1 cellular context compared by ENCODE assay signal in the genomic region with DNA sequence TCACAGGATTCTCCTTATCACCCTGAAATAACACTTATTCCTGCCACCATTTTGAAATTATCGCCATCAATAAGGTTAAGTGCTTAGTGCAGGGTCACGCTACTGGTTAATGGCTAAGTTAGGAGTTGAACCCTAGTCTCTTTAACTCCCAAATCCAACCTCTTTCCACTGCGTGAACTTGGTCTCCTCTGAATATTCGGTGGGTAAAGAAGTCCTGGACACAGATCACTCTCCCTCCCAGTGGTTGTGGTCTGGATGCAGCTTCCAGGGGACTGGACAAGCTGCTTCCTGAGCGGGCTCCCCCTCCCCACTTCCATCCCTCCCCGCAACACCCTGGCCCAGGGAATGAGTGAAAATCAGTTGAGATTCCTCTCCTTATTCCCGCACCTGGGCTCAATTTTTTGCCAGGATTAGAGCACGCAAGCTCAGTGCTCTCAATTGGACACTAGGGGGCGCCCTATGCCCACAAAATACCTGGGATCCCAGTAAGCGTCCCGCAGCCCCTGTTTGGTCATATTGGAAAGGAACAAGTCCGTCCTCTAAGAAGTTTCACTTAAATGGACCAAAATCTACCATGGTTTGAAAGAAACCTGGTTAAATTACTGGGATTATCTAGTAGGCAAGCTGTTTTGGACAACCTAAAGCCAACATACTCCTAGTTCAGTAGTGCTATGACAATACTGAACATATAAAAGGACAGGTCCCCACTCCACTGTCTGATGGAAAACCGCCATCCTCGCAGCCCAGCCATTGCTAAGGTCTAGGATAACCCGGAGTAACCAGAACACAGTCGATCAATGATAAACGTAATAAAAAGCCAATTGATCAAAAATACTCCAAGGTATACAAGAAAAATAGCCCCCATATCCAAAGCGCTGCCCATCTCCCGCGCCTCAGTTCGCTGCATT.
TF ChIP-seq lines count a peak whose summit lies in the region.

No MANE protein-coding gene starts in this region.

TF ChIP-seq in K562, 482 proteins besides CTCF, POLR2A, EP300 and RAD21 (continued from another document and continues in another):
- TF ChIP-seq, protein P1, sequence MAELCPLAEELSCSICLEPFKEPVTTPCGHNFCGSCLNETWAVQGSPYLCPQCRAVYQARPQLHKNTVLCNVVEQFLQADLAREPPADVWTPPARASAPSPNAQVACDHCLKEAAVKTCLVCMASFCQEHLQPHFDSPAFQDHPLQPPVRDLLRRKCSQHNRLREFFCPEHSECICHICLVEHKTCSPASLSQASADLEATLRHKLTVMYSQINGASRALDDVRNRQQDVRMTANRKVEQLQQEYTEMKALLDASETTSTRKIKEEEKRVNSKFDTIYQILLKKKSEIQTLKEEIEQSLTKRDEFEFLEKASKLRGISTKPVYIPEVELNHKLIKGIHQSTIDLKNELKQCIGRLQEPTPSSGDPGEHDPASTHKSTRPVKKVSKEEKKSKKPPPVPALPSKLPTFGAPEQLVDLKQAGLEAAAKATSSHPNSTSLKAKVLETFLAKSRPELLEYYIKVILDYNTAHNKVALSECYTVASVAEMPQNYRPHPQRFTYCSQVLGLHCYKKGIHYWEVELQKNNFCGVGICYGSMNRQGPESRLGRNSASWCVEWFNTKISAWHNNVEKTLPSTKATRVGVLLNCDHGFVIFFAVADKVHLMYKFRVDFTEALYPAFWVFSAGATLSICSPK (IDR thresholded peaks at IDR 0.05; ENCODE audit: borderline replicate concordance): no peak
- TF ChIP-seq MTF1 (CRISPR knock-in tag; IDR thresholded peaks at IDR 0.05; ENCODE audit: borderline replicate concordance) (no peak), MCM3 (IDR thresholded peaks at IDR 0.05) (no peak), NR1H2 (CRISPR knock-in tag; IDR thresholded peaks at IDR 0.05) (no peak), ARID2 (IDR thresholded peaks at IDR 0.05) (peak; percentile 92), SREBF2 (CRISPR knock-in tag; IDR thresholded peaks at IDR 0.05) (no peak), KLF13 (tag; IDR thresholded peaks at IDR 0.05; ENCODE audit: borderline replicate concordance, low read depth) (no peak), PPARD (CRISPR knock-in tag; IDR thresholded peaks at IDR 0.05) (no peak), TEAD2 (tag; IDR thresholded peaks at IDR 0.05) (no peak), ZNF253 (CRISPR knock-in tag; conservative IDR thresholded peaks at IDR 0.05) (no peak), RBM22 (IDR thresholded peaks at IDR 0.05; ENCODE audit: low read depth, low read length, poor library complexity, severe bottlenecking) (no peak), GABPB2 (CRISPR knock-in tag; conservative IDR thresholded peaks at IDR 0.05) (no peak), MCM7 (IDR thresholded peaks at IDR 0.05) (no peak), ARHGAP35 (IDR thresholded peaks at IDR 0.05; ENCODE audit: partially characterized antibody) (no peak), HNRNPH1 (optimal IDR thresholded peaks at IDR 0.05; ENCODE audit: low read depth, low read length) (no peak), HNRNPLL (IDR thresholded peaks at IDR 0.05; ENCODE audit: low read depth, low read length, poor library complexity, severe bottlenecking) (no peak), ELF2 (CRISPR knock-in tag; IDR thresholded peaks at IDR 0.05) (no peak), EWSR1 (IDR thresholded peaks at IDR 0.05; ENCODE audit: borderline replicate concordance, low read depth, partially characterized antibody) (no peak), ZFX (CRISPR knock-in tag; IDR thresholded peaks at IDR 0.05) (no peak), LCOR (CRISPR knock-in tag; IDR thresholded peaks at IDR 0.05) (0 out of 2 replicates have a peak, but pooled peaks have one; percentile 60), TEAD1 (CRISPR knock-in tag; IDR thresholded peaks at IDR 0.05) (0 out of 4 replicates have a peak, but pooled peaks of 1 of the 2 experiments have one; percentile 62), PRPF4 (IDR thresholded peaks at IDR 0.05; ENCODE audit: insufficient read depth, low read depth, low read length, poor library complexity, severe bottlenecking) (no peak), PHTF2 (CRISPR knock-in tag; IDR thresholded peaks at IDR 0.05) (no peak), SIN3B (IDR thresholded peaks at IDR 0.05; ENCODE audit: low read depth) (no peak), ZNF197 (CRISPR knock-in tag; IDR thresholded peaks at IDR 0.05; ENCODE audit: low read depth) (no peak), HNRNPUL1 (IDR thresholded peaks at IDR 0.05; ENCODE audit: low read length) (no peak), LARP7 (IDR thresholded peaks at IDR 0.05) (no peak), FOSL1 (tag; conservative IDR thresholded peaks at IDR 0.05) (no peak), NCOA4 (IDR thresholded peaks at IDR 0.05; ENCODE audit: partially characterized antibody) (no peak), POLR2H (tag; IDR thresholded peaks at IDR 0.05; ENCODE audit: low read depth) (no peak), SMC3 (conservative IDR thresholded peaks at IDR 0.05; ENCODE audit: insufficient read depth, low read depth, low read length) (peak; percentile 95), BMI1 (IDR thresholded peaks at IDR 0.05; ENCODE audit: low read length) (no peak), CXXC5 (CRISPR knock-in tag; IDR thresholded peaks at IDR 0.05) (peak; percentile 14; the same call in 1 of the 2 replicates), CBX8 (IDR thresholded peaks at IDR 0.05; ENCODE audit: borderline replicate concordance, extremely low read depth, low read depth, low read length, poor library complexity, severe bottlenecking) (no peak), SRSF9 (IDR thresholded peaks at IDR 0.05; ENCODE audit: borderline replicate concordance, low read depth, low read length) (no peak), RB1 (IDR thresholded peaks at IDR 0.05; ENCODE audit: low read depth) (peak; percentile 28; the same call in 1 of the 2 replicates), PHF8 (IDR thresholded peaks at IDR 0.05; ENCODE audit: borderline replicate concordance, low read length) (no peak), ZNF589 (CRISPR knock-in tag; IDR thresholded peaks at IDR 0.05; ENCODE audit: low read depth) (no peak), STAT5A (IDR thresholded peaks at IDR 0.05; ENCODE audit: borderline replicate concordance, low read length) (no peak), KDM2B (CRISPR knock-in tag; IDR thresholded peaks at IDR 0.05) (no peak), JUND (IDR thresholded peaks at IDR 0.05; ENCODE audit: borderline replicate concordance, low read depth, low read length) (peak; percentile 39; the same call in 1 of the 2 replicates), JUND (tag; IDR thresholded peaks at IDR 0.05; ENCODE audit: borderline replicate concordance, low read depth, low read length) (peak; percentile 25; the same call in 1 of the 3 replicates), HSF4 (CRISPR knock-in tag; IDR thresholded peaks at IDR 0.05; ENCODE audit: borderline replicate concordance) (no peak), ZNF785 (CRISPR knock-in tag; IDR thresholded peaks at IDR 0.05) (no peak)
- TF ChIP-seq, protein P2, sequence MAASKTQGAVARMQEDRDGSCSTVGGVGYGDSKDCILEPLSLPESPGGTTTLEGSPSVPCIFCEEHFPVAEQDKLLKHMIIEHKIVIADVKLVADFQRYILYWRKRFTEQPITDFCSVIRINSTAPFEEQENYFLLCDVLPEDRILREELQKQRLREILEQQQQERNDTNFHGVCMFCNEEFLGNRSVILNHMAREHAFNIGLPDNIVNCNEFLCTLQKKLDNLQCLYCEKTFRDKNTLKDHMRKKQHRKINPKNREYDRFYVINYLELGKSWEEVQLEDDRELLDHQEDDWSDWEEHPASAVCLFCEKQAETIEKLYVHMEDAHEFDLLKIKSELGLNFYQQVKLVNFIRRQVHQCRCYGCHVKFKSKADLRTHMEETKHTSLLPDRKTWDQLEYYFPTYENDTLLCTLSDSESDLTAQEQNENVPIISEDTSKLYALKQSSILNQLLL (CRISPR knock-in tag; IDR thresholded peaks at IDR 0.05; ENCODE audit: borderline replicate concordance): no peak
- TF ChIP-seq, protein P3, sequence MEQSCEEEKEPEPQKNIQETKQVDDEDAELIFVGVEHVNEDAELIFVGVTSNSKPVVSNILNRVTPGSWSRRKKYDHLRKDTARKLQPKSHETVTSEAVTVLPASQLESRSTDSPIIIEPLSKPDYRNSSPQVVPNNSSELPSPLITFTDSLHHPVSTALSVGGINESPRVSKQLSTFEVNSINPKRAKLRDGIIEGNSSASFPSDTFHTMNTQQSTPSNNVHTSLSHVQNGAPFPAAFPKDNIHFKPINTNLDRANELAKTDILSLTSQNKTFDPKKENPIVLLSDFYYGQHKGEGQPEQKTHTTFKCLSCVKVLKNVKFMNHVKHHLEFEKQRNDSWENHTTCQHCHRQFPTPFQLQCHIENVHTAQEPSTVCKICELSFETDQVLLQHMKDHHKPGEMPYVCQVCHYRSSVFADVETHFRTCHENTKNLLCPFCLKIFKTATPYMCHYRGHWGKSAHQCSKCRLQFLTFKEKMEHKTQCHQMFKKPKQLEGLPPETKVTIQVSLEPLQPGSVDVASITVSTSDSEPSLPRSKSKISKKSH (CRISPR knock-in tag; IDR thresholded peaks at IDR 0.05): no peak
- TF ChIP-seq, protein P4, sequence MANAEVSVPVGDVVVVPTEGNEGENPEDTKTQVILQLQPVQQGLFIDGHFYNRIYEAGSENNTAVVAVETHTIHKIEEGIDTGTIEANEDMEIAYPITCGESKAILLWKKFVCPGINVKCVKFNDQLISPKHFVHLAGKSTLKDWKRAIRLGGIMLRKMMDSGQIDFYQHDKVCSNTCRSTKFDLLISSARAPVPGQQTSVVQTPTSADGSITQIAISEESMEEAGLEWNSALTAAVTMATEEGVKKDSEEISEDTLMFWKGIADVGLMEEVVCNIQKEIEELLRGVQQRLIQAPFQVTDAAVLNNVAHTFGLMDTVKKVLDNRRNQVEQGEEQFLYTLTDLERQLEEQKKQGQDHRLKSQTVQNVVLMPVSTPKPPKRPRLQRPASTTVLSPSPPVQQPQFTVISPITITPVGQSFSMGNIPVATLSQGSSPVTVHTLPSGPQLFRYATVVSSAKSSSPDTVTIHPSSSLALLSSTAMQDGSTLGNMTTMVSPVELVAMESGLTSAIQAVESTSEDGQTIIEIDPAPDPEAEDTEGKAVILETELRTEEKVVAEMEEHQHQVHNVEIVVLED (CRISPR knock-in tag; IDR thresholded peaks at IDR 0.05): no peak
- TF ChIP-seq, protein P5, sequence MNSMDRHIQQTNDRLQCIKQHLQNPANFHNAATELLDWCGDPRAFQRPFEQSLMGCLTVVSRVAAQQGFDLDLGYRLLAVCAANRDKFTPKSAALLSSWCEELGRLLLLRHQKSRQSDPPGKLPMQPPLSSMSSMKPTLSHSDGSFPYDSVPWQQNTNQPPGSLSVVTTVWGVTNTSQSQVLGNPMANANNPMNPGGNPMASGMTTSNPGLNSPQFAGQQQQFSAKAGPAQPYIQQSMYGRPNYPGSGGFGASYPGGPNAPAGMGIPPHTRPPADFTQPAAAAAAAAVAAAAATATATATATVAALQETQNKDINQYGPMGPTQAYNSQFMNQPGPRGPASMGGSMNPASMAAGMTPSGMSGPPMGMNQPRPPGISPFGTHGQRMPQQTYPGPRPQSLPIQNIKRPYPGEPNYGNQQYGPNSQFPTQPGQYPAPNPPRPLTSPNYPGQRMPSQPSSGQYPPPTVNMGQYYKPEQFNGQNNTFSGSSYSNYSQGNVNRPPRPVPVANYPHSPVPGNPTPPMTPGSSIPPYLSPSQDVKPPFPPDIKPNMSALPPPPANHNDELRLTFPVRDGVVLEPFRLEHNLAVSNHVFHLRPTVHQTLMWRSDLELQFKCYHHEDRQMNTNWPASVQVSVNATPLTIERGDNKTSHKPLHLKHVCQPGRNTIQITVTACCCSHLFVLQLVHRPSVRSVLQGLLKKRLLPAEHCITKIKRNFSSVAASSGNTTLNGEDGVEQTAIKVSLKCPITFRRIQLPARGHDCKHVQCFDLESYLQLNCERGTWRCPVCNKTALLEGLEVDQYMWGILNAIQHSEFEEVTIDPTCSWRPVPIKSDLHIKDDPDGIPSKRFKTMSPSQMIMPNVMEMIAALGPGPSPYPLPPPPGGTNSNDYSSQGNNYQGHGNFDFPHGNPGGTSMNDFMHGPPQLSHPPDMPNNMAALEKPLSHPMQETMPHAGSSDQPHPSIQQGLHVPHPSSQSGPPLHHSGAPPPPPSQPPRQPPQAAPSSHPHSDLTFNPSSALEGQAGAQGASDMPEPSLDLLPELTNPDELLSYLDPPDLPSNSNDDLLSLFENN (IDR thresholded peaks at IDR 0.05; ENCODE audit: low read depth in 2 of 2, low read length in 2 of 2): no peak
- TF ChIP-seq, protein P6, sequence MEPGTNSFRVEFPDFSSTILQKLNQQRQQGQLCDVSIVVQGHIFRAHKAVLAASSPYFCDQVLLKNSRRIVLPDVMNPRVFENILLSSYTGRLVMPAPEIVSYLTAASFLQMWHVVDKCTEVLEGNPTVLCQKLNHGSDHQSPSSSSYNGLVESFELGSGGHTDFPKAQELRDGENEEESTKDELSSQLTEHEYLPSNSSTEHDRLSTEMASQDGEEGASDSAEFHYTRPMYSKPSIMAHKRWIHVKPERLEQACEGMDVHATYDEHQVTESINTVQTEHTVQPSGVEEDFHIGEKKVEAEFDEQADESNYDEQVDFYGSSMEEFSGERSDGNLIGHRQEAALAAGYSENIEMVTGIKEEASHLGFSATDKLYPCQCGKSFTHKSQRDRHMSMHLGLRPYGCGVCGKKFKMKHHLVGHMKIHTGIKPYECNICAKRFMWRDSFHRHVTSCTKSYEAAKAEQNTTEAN (CRISPR knock-in tag; IDR thresholded peaks at IDR 0.05): no peak
- TF ChIP-seq, protein P7, sequence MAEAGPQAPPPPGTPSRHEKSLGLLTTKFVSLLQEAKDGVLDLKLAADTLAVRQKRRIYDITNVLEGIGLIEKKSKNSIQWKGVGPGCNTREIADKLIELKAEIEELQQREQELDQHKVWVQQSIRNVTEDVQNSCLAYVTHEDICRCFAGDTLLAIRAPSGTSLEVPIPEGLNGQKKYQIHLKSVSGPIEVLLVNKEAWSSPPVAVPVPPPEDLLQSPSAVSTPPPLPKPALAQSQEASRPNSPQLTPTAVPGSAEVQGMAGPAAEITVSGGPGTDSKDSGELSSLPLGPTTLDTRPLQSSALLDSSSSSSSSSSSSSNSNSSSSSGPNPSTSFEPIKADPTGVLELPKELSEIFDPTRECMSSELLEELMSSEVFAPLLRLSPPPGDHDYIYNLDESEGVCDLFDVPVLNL (CRISPR knock-in tag; IDR thresholded peaks at IDR 0.05; ENCODE audit: low read depth): no peak
- TF ChIP-seq, protein P8, sequence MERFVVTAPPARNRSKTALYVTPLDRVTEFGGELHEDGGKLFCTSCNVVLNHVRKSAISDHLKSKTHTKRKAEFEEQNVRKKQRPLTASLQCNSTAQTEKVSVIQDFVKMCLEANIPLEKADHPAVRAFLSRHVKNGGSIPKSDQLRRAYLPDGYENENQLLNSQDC (CRISPR knock-in tag; IDR thresholded peaks at IDR 0.05): no peak
- TF ChIP-seq, protein P9, sequence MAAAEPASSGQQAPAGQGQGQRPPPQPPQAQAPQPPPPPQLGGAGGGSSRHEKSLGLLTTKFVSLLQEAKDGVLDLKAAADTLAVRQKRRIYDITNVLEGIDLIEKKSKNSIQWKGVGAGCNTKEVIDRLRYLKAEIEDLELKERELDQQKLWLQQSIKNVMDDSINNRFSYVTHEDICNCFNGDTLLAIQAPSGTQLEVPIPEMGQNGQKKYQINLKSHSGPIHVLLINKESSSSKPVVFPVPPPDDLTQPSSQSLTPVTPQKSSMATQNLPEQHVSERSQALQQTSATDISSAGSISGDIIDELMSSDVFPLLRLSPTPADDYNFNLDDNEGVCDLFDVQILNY (CRISPR knock-in tag; IDR thresholded peaks at IDR 0.05): no peak
